8 cellular contexts compared by ENCODE assay signal in genomic region chr16:1929578-1930337, GRCh38. TPM values are rescaled to one million over a fixed set of nuclear protein-coding genes. Genes with fewer than 3 reads are reported as not detected.
DNase-seq lines count a peak whose midpoint lies in the region; ATAC-seq and TF ChIP-seq lines count a peak whose summit lies in the region.

No MANE protein-coding gene starts in this region.

- in situ Hi-C loops in ACHN (cut with HindIII; ENCODE audit: low pct_ligation_motif_present, low pct_unique_long_range_greater_than_20kb, low sequenced_read_pairs), result no loop called here

- peak; percentile 30 for TF ChIP-seq CTCF in kidney epithelial cell (IDR thresholded peaks at IDR 0.05; ENCODE audit: insufficient read depth, low read length, poor library complexity, severe bottlenecking)

- H3K27me3 ChIP-seq in kidney epithelial cell (ENCODE audit: control insufficient read depth, insufficient read depth, low read length), result peaks cover 2% of the 10 kb centered on the region

- H3K4me3 ChIP-seq in kidney epithelial cell (ENCODE audit: low read depth, low read length), result peak overlapping the region; percentile 51

- no peaks in the 10 kb centered on the region for H3K36me3 ChIP-seq in kidney epithelial cell (ENCODE audit: control insufficient read depth, insufficient read depth, low read length)

- peak; percentile 89 for DNase-seq in ACHN
- DNase-seq in NCI-H2171 (lab: John Stamatoyannopoulos, UW), result peak; percentile 77
- DNase-seq in activated CD4-positive, CD25-positive, alpha-beta regulatory T cell (lab: John Stamatoyannopoulos, UW), result peak; percentile 87 to 95 (median 91)
- DNase-seq in central memory CD4-positive, alpha-beta T cell, result peak; percentile 87
- no peak for DNase-seq in kidney epithelial cell (ENCODE audit: low read depth)
- DNase-seq in stimulated activated CD4-positive, alpha-beta T cell treated with anti-CD3 and anti-CD28 coated beads, Interleukin-15, amount 100 ng/mL, for 1 hour (ENCODE audit: low read depth in 1 of 2, low spot score in 1 of 2), result peak; percentile 90 to 94

- peak; percentile 60 for ATAC-seq in GM18519 (IDR thresholded peaks at IDR 0.05; ENCODE audit: low FRiP score, unreplicated experiment)
- peak; percentile 84 for ATAC-seq in HG03095 (IDR thresholded peaks at IDR 0.05; ENCODE audit: unreplicated experiment)

RNA-seq across cellular contexts. Expression of gene HS3ST6, which starts 11.5 kb away (rescaled TPM):
- total RNA-seq in kidney epithelial cell, result 0.89 and 0.92 TPM in 2 replicates

RNA-seq across cellular contexts. Expression of gene MSRB1, which starts 13.2 kb away (rescaled TPM):
- total RNA-seq in kidney epithelial cell, result 11.7 and 12.0 TPM in 2 replicates

RNA-seq across cellular contexts. Expression of gene RPL3L, which starts 24.7 kb away (rescaled TPM):
- not detected in 2 replicates for total RNA-seq in kidney epithelial cell

RNA-seq across cellular contexts. Expression of gene NDUFB10, which starts 29.6 kb away (rescaled TPM):
- 280 and 289 TPM in 2 replicates for total RNA-seq in kidney epithelial cell

RNA-seq across cellular contexts. Expression of gene RPS2, which starts 34.9 kb away (rescaled TPM):
- total RNA-seq in kidney epithelial cell, result 4,278 and 4,383 TPM in 2 replicates
